1 cellular context compared by ENCODE assay signal in genomic region chr2:27707462-27708256, GRCh38.
TF ChIP-seq lines count a peak whose summit lies in the region.

No MANE protein-coding gene starts in this region.

TF ChIP-seq in SK-N-SH, 30 proteins besides CTCF, POLR2A, EP300 and RAD21 (continued from another document):
- TF ChIP-seq USF2 (IDR thresholded peaks at IDR 0.05; ENCODE audit: borderline replicate concordance, low read depth, low read length) (no peak), ZBTB33 (IDR thresholded peaks at IDR 0.05; ENCODE audit: borderline replicate concordance, low read depth) (no peak), RFX5 (IDR thresholded peaks at IDR 0.05; ENCODE audit: low read length) (no peak), YY1 (IDR thresholded peaks at IDR 0.05; ENCODE audit: low read depth) (no peak), ELF1 (IDR thresholded peaks at IDR 0.05) (no peak), TAF1 (IDR thresholded peaks at IDR 0.05; ENCODE audit: borderline replicate concordance, low read depth, low read length) (no peak), MAX (IDR thresholded peaks at IDR 0.05; ENCODE audit: low read depth) (no peak), GABPA (IDR thresholded peaks at IDR 0.05; ENCODE audit: low read depth) (no peak), SMC3 (IDR thresholded peaks at IDR 0.05; ENCODE audit: low read depth, low read length) (no peak), CHD2 (IDR thresholded peaks at IDR 0.05; ENCODE audit: low read length, partially characterized antibody) (no peak), TCF12 (IDR thresholded peaks at IDR 0.05) (no peak), NRF1 (IDR thresholded peaks at IDR 0.05; ENCODE audit: low read depth, low read length) (no peak)
